ENCODE assay signal across 1 cellular context in genomic region chr18:63319383-63320040, GRCh38.
A peak's percentile ranks its signal among the peaks of the same experiment; 100 is the strongest.
TF ChIP-seq lines count a peak whose summit lies in the region.

Gene BCL2 (minus strand): TSS chr18:63319769.

TF ChIP-seq in GM12878, 131 proteins besides CTCF, POLR2A, EP300 and RAD21 (continued from another document):
- TF ChIP-seq RELB (IDR thresholded peaks at IDR 0.05; ENCODE audit: low read depth) (peak; percentile 29; the same call in 1 of the 2 replicates), ASH2L (IDR thresholded peaks at IDR 0.05; ENCODE audit: borderline replicate concordance, low read depth) (0 out of 2 replicates have a peak, but pooled peaks have one; percentile 34), IKZF2 (IDR thresholded peaks at IDR 0.05) (no peak), MEF2B (IDR thresholded peaks at IDR 0.05; ENCODE audit: partially characterized antibody, poor library complexity, severe bottlenecking) (no peak), EGR1 (IDR thresholded peaks at IDR 0.05; ENCODE audit: borderline replicate concordance in 1 of 2, low read depth in 2 of 2, low read length in 2 of 2) (0 out of 3 replicates have a peak, but pooled peaks of 1 of the 2 experiments have one; percentile 11), POLR2AphosphoS5 (IDR thresholded peaks at IDR 0.05; ENCODE audit: low read length) (peak; percentile 70; the same call in 1 of the 2 replicates), MXI1 (IDR thresholded peaks at IDR 0.05; ENCODE audit: low read depth, low read length) (0 out of 2 replicates have a peak, but pooled peaks have one; percentile 25), MLLT1 (IDR thresholded peaks at IDR 0.05) (peak; percentile 92)
TF ChIP-seq in GM12878: peak in this region for 6.
